ENCODE assay signal across 19 cellular contexts in the genomic region with DNA sequence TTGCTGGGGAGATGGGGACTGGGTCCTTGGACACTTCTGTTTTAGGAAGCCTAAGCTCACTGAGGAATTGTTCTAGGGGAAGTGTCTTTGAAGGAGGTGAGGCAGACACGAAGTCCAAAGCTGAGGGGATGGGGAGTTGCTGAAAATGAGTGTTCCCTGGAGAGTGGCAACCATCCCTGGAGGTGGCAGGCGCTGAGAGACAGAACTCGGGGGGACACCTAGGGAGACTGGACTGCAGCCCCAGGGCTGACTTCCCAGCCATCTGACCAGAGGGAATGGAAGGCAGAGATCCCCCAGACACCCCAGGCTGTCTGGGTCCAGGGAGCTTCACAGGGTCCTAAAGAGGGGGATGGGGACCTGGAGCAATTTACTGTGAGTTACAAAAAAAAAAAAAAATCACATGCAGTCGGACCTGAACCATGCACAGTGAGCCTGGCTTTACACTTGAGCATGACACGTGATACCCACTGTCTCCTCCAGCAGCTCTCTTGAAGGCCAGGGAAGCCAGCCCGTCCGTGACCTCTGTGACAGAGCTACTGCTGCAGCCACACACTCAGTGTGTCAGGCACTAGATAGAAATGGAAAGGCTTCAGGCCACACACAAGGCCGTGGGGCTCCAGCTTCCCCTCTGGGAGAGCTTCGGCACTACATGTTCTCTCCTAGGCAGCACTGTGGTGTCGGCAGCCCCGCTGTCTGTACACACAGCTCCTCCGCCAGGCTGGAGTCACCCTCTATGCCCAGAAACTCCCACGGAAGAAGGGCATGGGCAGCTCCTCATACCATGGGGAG.
"Had no signal": no experiment of that assay in that cellular context is flagged by ENCODE, and none has a peak within 500 bp of the region (broad histone marks: within the 10 kb centered on the region; RNA-seq: fewer than 3 reads in every experiment).

No MANE protein-coding gene starts in this region.

- H3K27ac ChIP-seq: adrenal gland, breast epithelium, gastrocnemius medialis, stomach, WERI-Rb-1 had no signal

- H3K4me3 ChIP-seq: adrenal gland, breast epithelium, gastrocnemius medialis, lung, stomach had no signal

- ATAC-seq: activated naive CD4-positive, alpha-beta T cell treated with anti-CD3 and anti-CD28 coated beads, Interleukin-2, amount 50 U/mL, for 72 hours; activated T-cell treated with anti-CD3 and anti-CD28 coated beads, Interleukin-2, amount 50 U/mL, for 72 hours; esophagus mucosa; gastrocnemius medialis had no signal

- H3K9me3 ChIP-seq: adrenal gland, gastrocnemius medialis had no signal

- H3K27me3 ChIP-seq: adrenal gland, gastrocnemius medialis had no signal

- H3K4me1 ChIP-seq: adrenal gland, breast epithelium, gastrocnemius medialis, stomach had no signal

- H3K36me3 ChIP-seq: adrenal gland, breast epithelium, gastrocnemius medialis, stomach, WERI-Rb-1 had no signal

- DNase-seq: activated CD4-positive, alpha-beta T cell treated with anti-CD3 and anti-CD28 coated beads for 1 hour; activated CD4-positive, alpha-beta T cell treated with anti-CD3 and anti-CD28 coated beads, Interleukin-2, amount 50 U/mL, for 4 hours; activated gamma-delta T cell treated with Interleukin-2 at 50 U/mL for 16 hours; activated T-cell treated with anti-CD3 and anti-CD28 coated beads, Interleukin-2, amount 50 U/mL, for 72 hours; effector CD8-positive, alpha-beta T cell; gastrocnemius medialis; immature natural killer cell; natural killer cell; nucleus accumbens; retina; stimulated activated CD4-positive, alpha-beta T cell treated with anti-CD3 and anti-CD28 coated beads, Interleukin-2, amount 100 ng/mL, for 48 hours; stomach; SW 1271; WERI-Rb-1 had no signal
